Comparison of ENCODE assay signal across 19 cellular contexts in the genomic region with DNA sequence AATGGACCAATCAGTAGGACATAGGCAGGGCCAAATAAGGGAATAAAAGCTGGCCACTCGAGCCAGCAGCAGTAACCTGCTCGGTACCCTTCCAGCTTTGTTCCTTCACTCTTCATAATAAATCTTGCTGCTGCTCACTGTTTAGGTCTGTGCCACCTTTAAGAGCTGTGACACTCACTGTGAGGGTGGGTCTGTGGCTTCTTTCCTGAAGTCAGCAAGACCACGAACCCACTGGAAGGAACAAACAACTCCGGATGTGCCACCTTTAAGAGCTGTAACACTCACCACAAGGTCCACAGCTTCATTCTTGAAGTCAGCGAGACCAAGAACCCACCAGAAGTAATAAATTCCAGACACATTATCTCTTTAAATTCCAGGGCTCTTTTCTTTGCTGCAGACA.
DNase-seq lines count a peak whose midpoint lies in the region; ATAC-seq and TF ChIP-seq lines count a peak whose summit lies in the region.
"Had no signal": no experiment of that assay in that cellular context is flagged by ENCODE, and none has a peak within 500 bp of the region (broad histone marks: within the 10 kb centered on the region; RNA-seq: fewer than 3 reads in every experiment).

No MANE protein-coding gene starts in this region.

- POLR2A ChIA-PET in PC-9 (lab: Charles Lee; ENCODE audit: unreplicated experiment) = no interaction called here

- H3K27me3 ChIP-seq in PC-9 (ENCODE audit: insufficient read depth, low read depth) = no peaks in the 10 kb centered on the region
- H3K27me3 ChIP-seq in osteoblast (ENCODE audit: insufficient read depth, low read length) = no peaks in the 10 kb centered on the region
- H3K27me3 ChIP-seq: BLaER1 treated with 17β-estradiol and CSF1 and Interleukin-3, amounts not matched to agents 10 nM and 100 nM had no signal

- no TSS peak for BruUV-seq in PC-9 (replicated peaks; lab: Mats Ljungman, UMichigan)

- TF ChIP-seq CTCF in PC-9 (conservative IDR thresholded peaks at IDR 0.05) = no peak
- no peak for TF ChIP-seq CTCF in osteoblast (IDR thresholded peaks at IDR 0.05; ENCODE audit: extremely low read depth, low read depth, low read length)

- H3K4me1 Mint-ChIP-seq in activated T-cell treated with anti-CD3 and anti-CD28 coated beads, Interleukin-2, amount 50 U/mL, for 72 hours (ENCODE audit: low read depth) = no peaks in the 10 kb centered on the region
- H3K4me1 Mint-ChIP-seq: B cell had no signal

- H3K27me3 Mint-ChIP-seq in activated T-cell treated with anti-CD3 and anti-CD28 coated beads, Interleukin-2, amount 50 U/mL, for 72 hours (ENCODE audit: low read depth) = no peaks in the 10 kb centered on the region
- H3K27me3 Mint-ChIP-seq: B cell; CD4-positive, alpha-beta T cell had no signal

- peaks cover 9 to 11% of the 10 kb centered on the region in 2 donors for H3K9me3 Mint-ChIP-seq in activated T-cell treated with anti-CD3 and anti-CD28 coated beads, Interleukin-2, amount 50 U/mL, for 72 hours

- H3K27ac Mint-ChIP-seq in activated T-cell treated with anti-CD3 and anti-CD28 coated beads, Interleukin-2, amount 50 U/mL, for 72 hours = no peak overlapping the region
- H3K27ac Mint-ChIP-seq: B cell; CD4-positive, alpha-beta T cell; CD8-positive, alpha-beta T cell had no signal

- DNase-seq in HT1080 (ENCODE audit: low read depth) (peak; percentile 1), PC-9 (no peak), osteoblast (ENCODE audit: insufficient read length, low spot score, missing footprints) (no peak), SW 1271 (lab: John Stamatoyannopoulos, UW) (no peak), hippocampal formation (lab: John Stamatoyannopoulos, UW) (no peak)
- no peak for DNase-seq in activated T-cell treated with anti-CD3 and anti-CD28 coated beads, Interleukin-2, amount 50 U/mL, for 72 hours
- DNase-seq: 8988T; ACHN; Caco-2; Calu3; CD4-positive, alpha-beta T cell; CD8-positive, alpha-beta T cell; DMS79 treated with DMSO at 0.1 percent for 48 hours; EL; GDM1 had no signal

- H3K9me3 ChIP-seq in PC-9 (ENCODE audit: insufficient read depth, low read depth) (no peaks in the 10 kb centered on the region), osteoblast (ENCODE audit: low read depth, low read length) (no peaks in the 10 kb centered on the region)
- H3K9me3 ChIP-seq: BLaER1 treated with 17β-estradiol and CSF1 and Interleukin-3, amounts not matched to agents 10 nM and 100 nM; Caco-2 had no signal

- peak overlapping the region; percentile 52; the same call in 1 of the 2 replicates for H2AFZ ChIP-seq in PC-9
- peak overlapping the region; percentile 10 for H2AFZ ChIP-seq in osteoblast (ENCODE audit: low read length)

- no peak for ATAC-seq in activated T-cell treated with anti-CD3 and anti-CD28 coated beads, Interleukin-2, amount 50 U/mL, for 72 hours (replicated peaks in 1 of 2)
- ATAC-seq: CD8-positive, alpha-beta T cell; GM12878 had no signal

- no peaks in the 10 kb centered on the region for H4K20me1 ChIP-seq in PC-9 (ENCODE audit: insufficient read depth)
- H4K20me1 ChIP-seq in osteoblast (ENCODE audit: insufficient read depth, low read length) = no peaks in the 10 kb centered on the region
- H4K20me1 ChIP-seq: BLaER1 treated with 17β-estradiol and CSF1 and Interleukin-3, amounts not matched to agents 10 nM and 100 nM had no signal

- no peaks in the 10 kb centered on the region for H3K9me2 ChIP-seq in PC-9 (ENCODE audit: insufficient read depth)

- no peaks in the 10 kb centered on the region for H3K4me1 ChIP-seq in PC-9 (replicated peaks; ENCODE audit: insufficient read depth)
- H3K4me1 ChIP-seq in osteoblast (ENCODE audit: insufficient read depth, low read length) = no peaks in the 10 kb centered on the region
- H3K4me1 ChIP-seq: BLaER1 treated with 17β-estradiol and CSF1 and Interleukin-3, amounts not matched to agents 10 nM and 100 nM; Caco-2 had no signal

- H3K36me3 ChIP-seq in PC-9 (ENCODE audit: low read depth) (no peaks in the 10 kb centered on the region), osteoblast (ENCODE audit: insufficient read depth, low read length) (no peaks in the 10 kb centered on the region)
- H3K36me3 ChIP-seq: BLaER1 treated with 17β-estradiol and CSF1 and Interleukin-3, amounts not matched to agents 10 nM and 100 nM had no signal

- CTCF ChIA-PET in PC-9 (lab: Charles Lee) = no interaction called here

- no peaks in the 10 kb centered on the region for H3K79me2 ChIP-seq in PC-9 (ENCODE audit: low read depth)
- no peaks in the 10 kb centered on the region for H3K79me2 ChIP-seq in osteoblast (ENCODE audit: insufficient read depth, low read length)

- H3K4me3 ChIP-seq in PC-9 (no peak overlapping the region), osteoblast (ENCODE audit: insufficient read depth, low read length) (no peak overlapping the region)
- H3K4me3 ChIP-seq: BLaER1 treated with 17β-estradiol and CSF1 and Interleukin-3, amounts not matched to agents 10 nM and 100 nM; GM12878 had no signal

- no peak overlapping the region for H3K4me3 Mint-ChIP-seq in activated T-cell treated with anti-CD3 and anti-CD28 coated beads, Interleukin-2, amount 50 U/mL, for 72 hours
- H3K4me3 Mint-ChIP-seq: B cell; CD4-positive, alpha-beta T cell; CD8-positive, alpha-beta T cell had no signal

- H3K36me3 Mint-ChIP-seq in activated T-cell treated with anti-CD3 and anti-CD28 coated beads, Interleukin-2, amount 50 U/mL, for 72 hours (ENCODE audit: insufficient read depth in 2 of 2) = peaks cover 2 to 5% of the 10 kb centered on the region in 2 donors
- H3K36me3 Mint-ChIP-seq: CD8-positive, alpha-beta T cell had no signal

- intact Hi-C loops in PC-9 (cut with micrococcal nuclease; ENCODE audit: unreplicated experiment) = no loop called here

- H3K27ac ChIP-seq in PC-9 (no peak overlapping the region), osteoblast (ENCODE audit: low read depth, low read length) (no peak overlapping the region)
- H3K27ac ChIP-seq: BLaER1 treated with 17β-estradiol and CSF1 and Interleukin-3, amounts not matched to agents 10 nM and 100 nM; C4-2B had no signal

- H3K4me2 ChIP-seq in PC-9 (no peak overlapping the region), osteoblast (ENCODE audit: insufficient read depth, low read length) (no peak overlapping the region)
- H3K4me2 ChIP-seq: BLaER1 treated with 17β-estradiol and CSF1 and Interleukin-3, amounts not matched to agents 10 nM and 100 nM had no signal

- no peaks in the 10 kb centered on the region for H3F3A ChIP-seq in PC-9 (ENCODE audit: insufficient read depth, low read depth)
